Comparison of ENCODE assay signal across 11 cellular contexts in the genomic region with DNA sequence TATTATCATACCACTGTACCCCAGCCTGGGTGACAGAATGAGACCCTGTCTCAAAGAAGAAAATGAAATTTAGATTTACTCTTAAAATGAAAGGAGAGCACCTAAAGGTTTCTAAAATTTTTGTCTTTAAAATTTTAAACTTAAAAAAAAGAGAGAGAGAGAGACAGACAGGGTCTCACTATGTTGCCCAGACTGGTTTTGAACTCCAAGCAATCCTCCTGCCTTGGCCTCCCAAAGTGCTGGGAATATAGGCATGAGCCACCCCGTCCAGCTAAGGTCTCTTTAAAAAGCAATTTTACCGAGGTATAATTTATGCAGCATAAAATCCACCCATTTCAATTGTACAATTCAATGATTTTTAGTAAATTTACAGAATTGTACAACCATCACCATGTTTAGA. TPM values are rescaled to one million over a fixed set of nuclear protein-coding genes. Genes with fewer than 3 reads are reported as not detected.
DNase-seq lines count a peak whose midpoint lies in the region; ATAC-seq and TF ChIP-seq lines count a peak whose summit lies in the region.
"Had no signal": no experiment of that assay in that cellular context is flagged by ENCODE, and none has a peak within 500 bp of the region (broad histone marks: within the 10 kb centered on the region; RNA-seq: fewer than 3 reads in every experiment).

No MANE protein-coding gene starts in this region.

- H3K9ac ChIP-seq in subcutaneous abdominal adipose tissue (ENCODE audit: low read length in 5 of 5) = peak overlapping the region in 2 of 5 donors; percentile 11 to 17

- H3K27ac Mint-ChIP-seq in activated T-cell treated with anti-CD3 and anti-CD28 coated beads, Interleukin-2, amount 50 U/mL, for 24 hours = peak overlapping the region; percentile 50
- peak overlapping the region; percentile 68 for H3K27ac Mint-ChIP-seq in activated B cell treated with CpG ODN at 0.5 μM for 24 hours

- H3K27ac ChIP-seq in left lung (peak overlapping the region; percentile 65 to 75), subcutaneous abdominal adipose tissue (ENCODE audit: low read depth, low read length) (peak overlapping the region; percentile 80)

- no peaks in the 10 kb centered on the region for H3K27me3 ChIP-seq in left lung
- H3K27me3 ChIP-seq in subcutaneous abdominal adipose tissue (ENCODE audit: control insufficient read depth in 5 of 5, insufficient read depth in 4 of 5, low read length in 5 of 5) = no peaks in the 10 kb centered on the region
- H3K27me3 ChIP-seq: thyroid gland had no signal

- H3K36me3 ChIP-seq in left lung (no peaks in the 10 kb centered on the region), subcutaneous abdominal adipose tissue (ENCODE audit: control insufficient read depth in 5 of 5, insufficient read depth in 5 of 5, low read length in 5 of 5) (no peaks in the 10 kb centered on the region)
- H3K36me3 ChIP-seq: thyroid gland had no signal

- peaks cover 60% of the 10 kb centered on the region for H3K4me1 Mint-ChIP-seq in activated T-cell treated with anti-CD3 and anti-CD28 coated beads, Interleukin-2, amount 50 U/mL, for 24 hours (ENCODE audit: low read depth)
- H3K4me1 Mint-ChIP-seq in activated B cell treated with CpG ODN at 0.5 μM for 24 hours = peaks cover 69% of the 10 kb centered on the region

- DNase-seq in activated T-cell treated with anti-CD3 and anti-CD28 coated beads, Interleukin-2, amount 50 U/mL, for 24 hours = no peak
- no peak for DNase-seq in activated T-cell treated with anti-CD3 and anti-CD28 coated beads, Interleukin-2, amount 50 U/mL, for 1 hour
- DNase-seq in activated B cell treated with CpG ODN at 0.5 μM for 24 hours (no peak), left lung (no peak), DMS79 (lab: John Stamatoyannopoulos, UW) (no peak), inferior parietal cortex (ENCODE audit: extremely low spot score) (no peak)
- DNase-seq: NCI-H187, NCI-H526 treated with DMSO at 0.1 percent for 48 hours, thyroid gland had no signal

- peaks cover 22 to 74% of the 10 kb centered on the region in 2 donors for H3K4me1 ChIP-seq in left lung
- H3K4me1 ChIP-seq in subcutaneous abdominal adipose tissue (ENCODE audit: control insufficient read depth in 5 of 5, insufficient read depth in 5 of 5, low read length in 5 of 5) = peaks cover 0 to 33% (median 24%) of the 10 kb centered on the region in 5 donors

- ATAC-seq in activated B cell treated with CpG ODN at 0.5 μM for 24 hours (ENCODE audit: low read depth) (no peak), left lung (no peak), HG02840 (IDR thresholded peaks at IDR 0.05; ENCODE audit: low FRiP score, unreplicated experiment) (no peak)

- no peaks in the 10 kb centered on the region for H3K9me3 Mint-ChIP-seq in activated T-cell treated with anti-CD3 and anti-CD28 coated beads, Interleukin-2, amount 50 U/mL, for 24 hours
- no peaks in the 10 kb centered on the region for H3K9me3 Mint-ChIP-seq in activated B cell treated with CpG ODN at 0.5 μM for 24 hours

- H3K27me3 Mint-ChIP-seq in activated T-cell treated with anti-CD3 and anti-CD28 coated beads, Interleukin-2, amount 50 U/mL, for 24 hours = no peaks in the 10 kb centered on the region
- no peaks in the 10 kb centered on the region for H3K27me3 Mint-ChIP-seq in activated B cell treated with CpG ODN at 0.5 μM for 24 hours

- peaks cover 16% of the 10 kb centered on the region for H3K36me3 Mint-ChIP-seq in activated T-cell treated with anti-CD3 and anti-CD28 coated beads, Interleukin-2, amount 50 U/mL, for 24 hours (ENCODE audit: low read depth)
- peaks cover 3% of the 10 kb centered on the region for H3K36me3 Mint-ChIP-seq in activated B cell treated with CpG ODN at 0.5 μM for 24 hours (ENCODE audit: low read depth)

- CTCF ChIA-PET in activated B cell treated with CpG ODN at 0.5 μM for 24 hours (lab: Charles Lee) = no interaction called here

- no peak overlapping the region for H3K4me3 ChIP-seq in left lung
- no peak overlapping the region for H3K4me3 ChIP-seq in subcutaneous abdominal adipose tissue (ENCODE audit: low read depth in 1 of 5, low read length in 5 of 5)
- H3K4me3 ChIP-seq: thyroid gland had no signal

- intact Hi-C loops in activated B cell treated with CpG ODN at 0.5 μM for 24 hours (cut with micrococcal nuclease) (loop anchor here (1.0 kb wide), 1 partner anchor 8 kb away; no protein-coding TSS in a partner anchor), left lung (cut with DNase I) (no loop called here)

- POLR2A ChIA-PET in activated B cell treated with CpG ODN at 0.5 μM for 24 hours (lab: Charles Lee) = interaction anchor here (2.1 to 3.5 kb wide), 2 partner anchors 9 to 12 kb away, joined by 8 to 20 read pairs; no protein-coding TSS in a partner anchor

- no peak overlapping the region for H3K4me3 Mint-ChIP-seq in activated T-cell treated with anti-CD3 and anti-CD28 coated beads, Interleukin-2, amount 50 U/mL, for 24 hours
- H3K4me3 Mint-ChIP-seq in activated B cell treated with CpG ODN at 0.5 μM for 24 hours = peak overlapping the region; percentile 50

- TF ChIP-seq CTCF in activated B cell treated with CpG ODN at 0.5 μM for 24 hours (IDR thresholded peaks at IDR 0.05) (no peak), left lung (IDR thresholded peaks at IDR 0.05) (no peak)

- H3K9me3 ChIP-seq in left lung = no peaks in the 10 kb centered on the region
- no peaks in the 10 kb centered on the region for H3K9me3 ChIP-seq in subcutaneous abdominal adipose tissue (ENCODE audit: control insufficient read depth in 5 of 5, low read length in 5 of 5)
- H3K9me3 ChIP-seq: thyroid gland had no signal

RNA-seq across cellular contexts. Expression of gene ILRUN, which starts 33.2 kb away (rescaled TPM):
- total RNA-seq in activated B cell treated with CpG ODN at 0.5 μM for 24 hours (71.0 and 84.4 TPM in 2 replicates), left lung (10 to 100 TPM; 75.9 to 82.9 TPM)
